In the genomic region with DNA sequence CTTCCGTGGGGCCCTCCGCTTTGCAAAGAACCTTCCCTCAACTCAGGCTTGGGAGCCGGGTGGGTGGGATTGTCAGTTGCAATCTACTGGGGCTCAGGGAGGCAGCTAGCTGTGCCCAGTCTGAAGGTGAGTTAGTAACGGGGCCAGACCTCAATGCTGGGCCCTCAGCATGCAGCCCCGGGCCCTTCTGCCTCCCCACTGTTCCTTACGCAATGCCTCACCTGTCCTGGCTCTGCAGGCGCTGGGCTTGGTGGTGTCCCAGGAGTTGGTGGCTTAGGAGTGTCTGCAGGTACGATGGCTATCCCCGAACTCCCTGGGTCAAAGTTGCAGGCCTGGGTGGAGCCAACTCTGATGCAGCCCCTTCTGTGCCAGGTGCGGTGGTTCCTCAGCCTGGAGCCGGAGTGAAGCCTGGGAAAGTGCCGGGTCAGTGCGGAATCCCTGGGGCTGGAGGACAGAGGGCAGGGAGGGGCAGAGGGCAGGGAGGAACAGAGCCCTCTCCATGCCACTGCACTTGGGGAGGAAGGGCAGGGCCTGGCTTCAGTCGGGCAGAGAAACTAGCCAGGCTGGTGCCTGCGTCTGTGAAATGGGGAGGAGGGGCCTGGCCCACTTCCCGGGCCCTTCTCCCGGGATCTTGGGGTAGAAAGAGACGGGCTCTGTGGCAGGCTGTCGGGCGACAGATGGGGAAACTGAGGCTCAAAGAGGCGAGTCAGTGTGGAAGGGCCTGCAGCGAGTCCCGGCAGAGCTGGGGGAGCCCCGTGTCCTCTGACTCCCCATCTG, we compare ENCODE assay signal across 10 cellular contexts. TPM values are rescaled to one million over a fixed set of nuclear protein-coding genes. Genes with fewer than 3 reads are reported as not detected.
A peak's percentile ranks its signal among the peaks of the same experiment; 100 is the strongest.
DNase-seq lines count a peak whose midpoint lies in the region; ATAC-seq, FAIRE-seq and TF ChIP-seq lines count a peak whose summit lies in the region.
"Had no signal": no experiment of that assay in that cellular context is flagged by ENCODE, and none has a peak within 500 bp of the region (broad histone marks: within the 10 kb centered on the region; RNA-seq: fewer than 3 reads in every experiment).

No MANE protein-coding gene starts in this region.

- H3K79me2 ChIP-seq in H1 (ENCODE audit: control insufficient read depth in 1 of 2, insufficient read depth in 2 of 2, low read length in 2 of 2) = no peaks in the 10 kb centered on the region

- H3K9me3 ChIP-seq in left ventricle myocardium inferior (replicated peaks) = no peaks in the 10 kb centered on the region
- H3K9me3 ChIP-seq in heart right ventricle = no peaks in the 10 kb centered on the region
- no peaks in the 10 kb centered on the region for H3K9me3 ChIP-seq in H1 (ENCODE audit: insufficient read depth in 2 of 2, low read depth in 1 of 2, low read length in 1 of 2)
- H3K9me3 ChIP-seq in uterus = no peaks in the 10 kb centered on the region

- peak overlapping the region; percentile 31 for H3K4me3 Mint-ChIP-seq in neural crest cell
- H3K4me3 Mint-ChIP-seq: activated T-cell treated with anti-CD3 and anti-CD28 coated beads, Interleukin-2, amount 50 U/mL, for 4 hours had no signal

- FAIRE-seq in H1 (lab: Jason Lieb, UNC) = no peak

- H4K91ac ChIP-seq in H1 (replicated peaks; ENCODE audit: insufficient read length, low read length) = peak overlapping the region; percentile 92

- H3K4me1 Mint-ChIP-seq in neural crest cell = peaks cover 5% of the 10 kb centered on the region

- no peak overlapping the region for H3K27ac Mint-ChIP-seq in neural crest cell (ENCODE audit: unreplicated experiment)

- no peaks in the 10 kb centered on the region for H3K9me3 Mint-ChIP-seq in neural crest cell
- H3K9me3 Mint-ChIP-seq: activated T-cell treated with anti-CD3 and anti-CD28 coated beads, Interleukin-2, amount 50 U/mL, for 4 hours had no signal

- TF ChIP-seq CTCF in left ventricle myocardium inferior (IDR thresholded peaks at IDR 0.05; ENCODE audit: borderline replicate concordance) = no peak
- no peak for TF ChIP-seq CTCF in heart right ventricle (IDR thresholded peaks at IDR 0.05)
- no peak for TF ChIP-seq CTCF in H1 (IDR thresholded peaks at IDR 0.05; ENCODE audit: control extremely low read depth in 1 of 3, insufficient read depth in 1 of 3, low read depth in 1 of 3, low read length in 3 of 3)
- no peak for TF ChIP-seq CTCF in neural crest cell (conservative IDR thresholded peaks at IDR 0.05)
- TF ChIP-seq CTCF in uterus (IDR thresholded peaks at IDR 0.05) = no peak

- peak overlapping the region; percentile 69; the same call in 1 of the 2 replicates for H2BK12ac ChIP-seq in H1 (ENCODE audit: low read depth, low read length)

- H3K79me1 ChIP-seq in H1 (ENCODE audit: low read depth, low read length) = no peaks in the 10 kb centered on the region

- H3K4me3 ChIP-seq in left ventricle myocardium inferior (no peak overlapping the region), heart right ventricle (no peak overlapping the region), H1 (ENCODE audit: extremely low read depth in 1 of 4, insufficient read depth in 2 of 4, low read depth in 3 of 4, low read length in 4 of 4) (peak overlapping the region in 1 of 4 experiments; percentile 26; a peak in 1 of 8 replicates), uterus (no peak overlapping the region)

- WGBS in heart right ventricle, 2 donors = 75 to 78% methylated on average over 24 of the region's 24 CpGs
- 68% methylated on average over 24 of the region's 24 CpGs; no CpG with 5 or more reads in 1 of the 2 experiments for WGBS in H1 (ENCODE audit: extremely low coverage in 1 of 2, insufficient coverage in 1 of 2, insufficient read length in 1 of 2, insufficient replicate concordance in 2 of 2, low coverage in 1 of 2, low lambda C conversion rate in 2 of 2, missing lambda C conversion rate in 1 of 2), 2 experiments

- H3K56ac ChIP-seq in H1 (replicated peaks; ENCODE audit: insufficient read length, low read depth, low read length) = no peak overlapping the region

- no peak for TF ChIP-seq EP300 in H1 (IDR thresholded peaks at IDR 0.05; ENCODE audit: borderline replicate concordance in 1 of 2, low read depth in 2 of 2, low read length in 2 of 2)

- TF ChIP-seq RAD21 in H1 (IDR thresholded peaks at IDR 0.05 in 1 of 2, conservative IDR thresholded peaks at IDR 0.05 in 1 of 2; ENCODE audit: low read depth in 2 of 2, low read length in 2 of 2) = no peak

- peaks cover 9% of the 10 kb centered on the region for H3K27me3 Mint-ChIP-seq in neural crest cell (ENCODE audit: low read depth)

- no peak overlapping the region; a peak in 2 of 7 replicates for H3K9ac ChIP-seq in H1 (replicated peaks in 1 of 4; ENCODE audit: extremely low read depth in 1 of 4, low read depth in 3 of 4, low read length in 3 of 4)

- peaks cover 34% of the 10 kb centered on the region for H3K4me1 ChIP-seq in left ventricle myocardium inferior
- peaks cover 0 to 24% (median 6%) of the 10 kb centered on the region in 9 donors for H3K4me1 ChIP-seq in heart right ventricle
- peaks cover 0 to 22% (median 18%) of the 10 kb centered on the region in 4 experiments; a peak in 6 of 7 replicates for H3K4me1 ChIP-seq in H1 (replicated peaks in 1 of 4; ENCODE audit: control insufficient read depth in 3 of 4, insufficient read depth in 4 of 4, low read length in 3 of 4)
- H3K4me1 ChIP-seq in uterus = peaks cover 4 to 6% of the 10 kb centered on the region in 2 donors

- CTCF ChIA-PET in H1 (lab: Charles Lee; ENCODE audit: partially characterized antibody) = interaction anchor here (0.6 to 2.9 kb wide), 8 partner anchors 16 to 162 kb away, joined by 3 to 16 read pairs (median 7); no protein-coding TSS in a partner anchor

- no peak for DNase-seq in left ventricle myocardium inferior
- DNase-seq in heart right ventricle = no peak
- DNase-seq in H1 (ENCODE audit: low read depth in 1 of 2, low spot score in 2 of 2) = no peak
- no peak for DNase-seq in neural crest cell (ENCODE audit: low read depth, low spot score)
- DNase-seq in uterus = peak in 1 of 2 donors; percentile 51
- DNase-seq in activated CD4-positive, alpha-beta T cell treated with anti-CD3 and anti-CD28 coated beads for 1 hour = no peak
- no peak for DNase-seq in NOMO-1 (lab: John Stamatoyannopoulos, UW; ENCODE audit: unreplicated experiment in 2 of 2)
- no peak for DNase-seq in NCI-H82 (lab: John Stamatoyannopoulos, UW)
- DNase-seq: activated T-cell treated with anti-CD3 and anti-CD28 coated beads, Interleukin-2, amount 50 U/mL, for 4 hours; WERI-Rb-1 had no signal

- 0 out of 2 replicates have a peak overlapping the region, but pooled peaks have one; percentile 80 for H2BK20ac ChIP-seq in H1 (ENCODE audit: low read length)

- H4K5ac ChIP-seq in H1 (ENCODE audit: insufficient read length, low read depth, low read length) = no peak overlapping the region

- ATAC-seq in heart right ventricle = no peak
- ATAC-seq: activated T-cell treated with anti-CD3 and anti-CD28 coated beads, Interleukin-2, amount 50 U/mL, for 4 hours had no signal

- peak overlapping the region in 1 of 2 experiments; percentile 47; a peak in 2 of 4 replicates for H3K4me2 ChIP-seq in H1 (ENCODE audit: insufficient read depth in 1 of 2, low read depth in 2 of 2, low read length in 2 of 2)

- no peaks in the 10 kb centered on the region; the same call in 1 of the 2 replicates for H3K23me2 ChIP-seq in H1 (ENCODE audit: low read depth, low read length)

- H4K8ac ChIP-seq in H1 (ENCODE audit: extremely low read depth, insufficient read depth, low read length) = peak overlapping the region; percentile 62; the same call in 1 of the 2 replicates

- no peak overlapping the region for H3K14ac ChIP-seq in H1 (ENCODE audit: insufficient read length)

- H2BK15ac ChIP-seq in H1 (ENCODE audit: low read length) = peak overlapping the region; percentile 97; the same call in 1 of the 2 replicates

- H2AK5ac ChIP-seq in H1 (ENCODE audit: low read depth, low read length) = no peak overlapping the region

- peak overlapping the region; percentile 70 for H3K4ac ChIP-seq in H1 (replicated peaks; ENCODE audit: insufficient read length, low read depth, low read length)

- no peaks in the 10 kb centered on the region for H3K36me3 Mint-ChIP-seq in neural crest cell (ENCODE audit: low read depth)

- H3K27me3 ChIP-seq in left ventricle myocardium inferior (ENCODE audit: low read depth) (peaks cover 24% of the 10 kb centered on the region), heart right ventricle (peaks cover 0 to 3% (median 0%) of the 10 kb centered on the region in 7 donors), H1 (replicated peaks in 1 of 4; ENCODE audit: control insufficient read depth in 3 of 4, extremely low read depth in 1 of 4, insufficient read depth in 3 of 4, low read length in 3 of 4) (no peaks in the 10 kb centered on the region), uterus (no peaks in the 10 kb centered on the region)

- no peak overlapping the region for H3K23ac ChIP-seq in H1 (ENCODE audit: insufficient read length)

- POLR2A ChIA-PET in H1 (lab: Charles Lee; ENCODE audit: partially characterized antibody) = interaction anchor here (1.2 to 1.8 kb wide), 4 partner anchors 10 to 139 kb away, joined by 3 to 5 read pairs (median 4); no protein-coding TSS in a partner anchor

- H3K36me3 ChIP-seq in left ventricle myocardium inferior (peaks cover 48% of the 10 kb centered on the region), heart right ventricle (peaks cover 0 to 94% (median under 1%) of the 10 kb centered on the region in 9 donors), H1 (ENCODE audit: control insufficient read depth in 2 of 4, insufficient read depth in 4 of 4, low read length in 3 of 4) (no peaks in the 10 kb centered on the region), uterus (no peaks in the 10 kb centered on the region)
- H3K36me3 ChIP-seq: WERI-Rb-1 had no signal

- H4K20me1 ChIP-seq in H1 (replicated peaks in 1 of 2; ENCODE audit: control insufficient read depth in 1 of 2, insufficient read depth in 2 of 2, low read length in 2 of 2) = no peaks in the 10 kb centered on the region

- peak overlapping the region; percentile 84; the same call in 1 of the 2 replicates for H2BK5ac ChIP-seq in H1 (ENCODE audit: low read depth, low read length)

- peak overlapping the region; percentile 86 for H3K18ac ChIP-seq in H1 (ENCODE audit: extremely low read depth, low read length)

- H2AFZ ChIP-seq in H1 (ENCODE audit: low read length) = peak overlapping the region; percentile 64; the same call in 1 of the 2 replicates

- intact Hi-C loops in left ventricle myocardium inferior (cut with micrococcal nuclease) (no loop called here), heart right ventricle (cut with DNase I) (no loop called here), uterus (cut with DNase I; ENCODE audit: low total_unique reads) (no loop called here)

- H3K27ac ChIP-seq in left ventricle myocardium inferior (replicated peaks) (peak overlapping the region; percentile 8), heart right ventricle (no peak overlapping the region), H1 (ENCODE audit: low read depth, low read length) (peak overlapping the region; percentile 59; the same call in 1 of the 2 replicates), uterus (peak overlapping the region; percentile 24 to 75)
- H3K27ac ChIP-seq: WERI-Rb-1 had no signal

- peak overlapping the region; percentile 51 for H2BK120ac ChIP-seq in H1 (replicated peaks; ENCODE audit: low read depth, low read length)

- TF ChIP-seq POLR2A in H1 (IDR thresholded peaks at IDR 0.05; ENCODE audit: control extremely low read depth in 1 of 2, low read depth in 2 of 2, low read length in 2 of 2) (no peak), uterus (IDR thresholded peaks at IDR 0.05) (no peak)

RNA-seq across cellular contexts. Expression of a gene that starts 15.0 kb away (rescaled TPM):
- total RNA-seq in left ventricle myocardium inferior (51.6 TPM), heart right ventricle (10 to 100 TPM; 14.2 to 65.0 (median 22.0) TPM), neural crest cell (0.41 and 1.0 TPM in 2 replicates), uterus (100 to 1,000 TPM in 2 of 4 donors, 10 to 100 TPM in 1, 1 to 10 TPM in 1; 4.1 to 427 (median 92.4) TPM)
- polyA plus RNA-seq in heart right ventricle (10 to 100 TPM; 65.8 to 99.8 TPM), H1 (2011; rRNA removed) (5.1 and 5.4 TPM in 2 replicates)
- total RNA-seq in H1 (2021; fragmentation: NEBNext Ultra II Directional; extraction: Animal tissue kit (Norgen Biotek cat#: 25700)) = 5.6 and 5.9 TPM in 2 replicates
- 3.2 TPM for polyA plus RNA-seq in H1 (2011; cell fraction: cytosol; rRNA removed)
- 7.8 TPM for polyA plus RNA-seq in H1 (2011; cell fraction: nucleus; rRNA removed)
- polyA plus RNA-seq in H1 (2012, experiment 1 of 2) = 2.2 to 4.9 TPM (median 4.4 TPM) in 4 replicates
- 3.7 TPM for polyA plus RNA-seq in H1 (2012, experiment 2 of 2)
- 4.6 TPM for polyA plus RNA-seq in H1 (2013, experiment 1 of 2)
- polyA plus RNA-seq in H1 (2013, experiment 2 of 2) = 5.6 TPM
- 1.2 TPM in 2 replicates for polyA minus RNA-seq in H1 (2011; rRNA and poly(A)+ RNA removed)
- polyA minus RNA-seq in H1 (2011; cell fraction: cytosol; rRNA and poly(A)+ RNA removed) = 1.4 TPM
- polyA minus RNA-seq in H1 (2011; cell fraction: nucleus; rRNA and poly(A)+ RNA removed) = 1.5 TPM

RNA-seq across cellular contexts. Expression of a gene that starts 40.7 kb away (rescaled TPM):
- total RNA-seq in left ventricle myocardium inferior (10.1 TPM), heart right ventricle (10 to 100 TPM in 5 of 10 donors, 1 to 10 TPM in 5; 6.1 to 17.3 (median 9.9) TPM), neural crest cell (80.4 and 82.1 TPM in 2 replicates), uterus (10 to 100 TPM in 2 of 4 donors, 1 to 10 TPM in 2; 1.8 to 22.4 (median 11.4) TPM)
- polyA plus RNA-seq in heart right ventricle (1 to 10 TPM; 5.0 to 6.6 TPM), H1 (2011; rRNA removed) (108 and 172 TPM in 2 replicates)
- total RNA-seq in H1 (2021; fragmentation: NEBNext Ultra II Directional; extraction: Animal tissue kit (Norgen Biotek cat#: 25700)) = 92.1 and 93.5 TPM in 2 replicates
- polyA plus RNA-seq in H1 (2011; cell fraction: cytosol; rRNA removed) = 82.7 TPM
- 129 TPM for polyA plus RNA-seq in H1 (2011; cell fraction: nucleus; rRNA removed)
- polyA plus RNA-seq in H1 (2012, experiment 1 of 2) = 63.0 to 88.9 TPM (median 81.1 TPM) in 4 replicates
- polyA plus RNA-seq in H1 (2012, experiment 2 of 2) = 77.4 TPM
- polyA plus RNA-seq in H1 (2013, experiment 1 of 2) = 44.8 TPM
- 46.9 TPM for polyA plus RNA-seq in H1 (2013, experiment 2 of 2)
- 72.5 and 119 TPM in 2 replicates for polyA minus RNA-seq in H1 (2011; rRNA and poly(A)+ RNA removed)
- polyA minus RNA-seq in H1 (2011; cell fraction: cytosol; rRNA and poly(A)+ RNA removed) = 61.9 TPM
- polyA minus RNA-seq in H1 (2011; cell fraction: nucleus; rRNA and poly(A)+ RNA removed) = 34.6 TPM

Comparison
In these comparisons a context has a peak if more than half of its experiments do, and no peak if none do; other contexts are left out.
1. H3K27ac ChIP-seq: peak in left ventricle myocardium inferior (single experiment), H1 (single experiment) and uterus (2 of 2); none in heart right ventricle (0 of 10).